Comparison of ENCODE assay signal across 15 cellular contexts in genomic region chr17:45030733-45031132, GRCh38.
"Had no signal": no experiment of that assay in that cellular context is flagged by ENCODE, and none has a peak within 500 bp of the region (broad histone marks: within the 10 kb centered on the region; RNA-seq: fewer than 3 reads in every experiment).

No MANE protein-coding gene starts in this region.

- H3K27ac ChIP-seq: colonic mucosa, hepatocyte, sigmoid colon, skin epidermis had no signal

- H3K4me3 ChIP-seq: colonic mucosa, hepatocyte, sigmoid colon, skin epidermis had no signal

- H3K4me2 ChIP-seq: hepatocyte had no signal

- H3K9me3 ChIP-seq: colonic mucosa, sigmoid colon had no signal

- H3K36me3 ChIP-seq: colonic mucosa had no signal

- H2AFZ ChIP-seq: hepatocyte had no signal

- DNase-seq: colonic mucosa; effector CD4-positive, alpha-beta T cell; endodermal cell; foreskin melanocyte; head of caudate nucleus; kidney; left cardiac atrium; left ventricle myocardium superior; naive thymus-derived CD4-positive, alpha-beta T cell; nephron progenitor cell; sigmoid colon; stimulated activated naive CD4-positive, alpha-beta T cell treated with Interleukin-2 at 50 U/mL for 16 hours; trophoblast cell had no signal

- ATAC-seq: naive thymus-derived CD4-positive, alpha-beta T cell had no signal

- H3K4me1 ChIP-seq: colonic mucosa, sigmoid colon had no signal

- H3K27me3 ChIP-seq: colonic mucosa, hepatocyte, sigmoid colon had no signal
